Comparison of ENCODE assay signal across 1 cellular context in genomic region chr12:15924956-15925355, GRCh38.
TF ChIP-seq lines count a peak whose summit lies in the region.

No MANE protein-coding gene starts in this region.

TF ChIP-seq in IMR-90, 13 proteins besides CTCF, POLR2A, EP300 and RAD21:
- TF ChIP-seq FOS (IDR thresholded peaks at IDR 0.05; ENCODE audit: low read depth, low read length): no peak
- no peak for TF ChIP-seq NFE2L2 (IDR thresholded peaks at IDR 0.05; ENCODE audit: low read depth, low read length)
- TF ChIP-seq, protein P1, sequence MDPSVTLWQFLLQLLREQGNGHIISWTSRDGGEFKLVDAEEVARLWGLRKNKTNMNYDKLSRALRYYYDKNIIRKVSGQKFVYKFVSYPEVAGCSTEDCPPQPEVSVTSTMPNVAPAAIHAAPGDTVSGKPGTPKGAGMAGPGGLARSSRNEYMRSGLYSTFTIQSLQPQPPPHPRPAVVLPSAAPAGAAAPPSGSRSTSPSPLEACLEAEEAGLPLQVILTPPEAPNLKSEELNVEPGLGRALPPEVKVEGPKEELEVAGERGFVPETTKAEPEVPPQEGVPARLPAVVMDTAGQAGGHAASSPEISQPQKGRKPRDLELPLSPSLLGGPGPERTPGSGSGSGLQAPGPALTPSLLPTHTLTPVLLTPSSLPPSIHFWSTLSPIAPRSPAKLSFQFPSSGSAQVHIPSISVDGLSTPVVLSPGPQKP (IDR thresholded peaks at IDR 0.05; ENCODE audit: borderline replicate concordance, low read depth, low read length): no peak
- TF ChIP-seq CEBPB (IDR thresholded peaks at IDR 0.05; ENCODE audit: low read depth, low read length): no peak
- no peak for TF ChIP-seq SMC3 (IDR thresholded peaks at IDR 0.05; ENCODE audit: low read depth, low read length)
- no peak for TF ChIP-seq USF2 (IDR thresholded peaks at IDR 0.05; ENCODE audit: low read depth, low read length)
- no peak for TF ChIP-seq RCOR1 (IDR thresholded peaks at IDR 0.05; ENCODE audit: insufficient replicate concordance, low read length)
- no peak for TF ChIP-seq CHD1 (IDR thresholded peaks at IDR 0.05; ENCODE audit: low read depth, low read length)
- no peak for TF ChIP-seq MAZ (IDR thresholded peaks at IDR 0.05; ENCODE audit: borderline replicate concordance, low read depth, low read length)
- no peak for TF ChIP-seq MXI1 (IDR thresholded peaks at IDR 0.05; ENCODE audit: borderline replicate concordance, low read depth, low read length)
- TF ChIP-seq BHLHE40 (IDR thresholded peaks at IDR 0.05; ENCODE audit: low read depth, low read length): no peak
- no peak for TF ChIP-seq RFX5 (IDR thresholded peaks at IDR 0.05; ENCODE audit: low read depth, low read length)
- no peak for TF ChIP-seq MAFK (IDR thresholded peaks at IDR 0.05; ENCODE audit: low read depth, low read length)
TF ChIP-seq in IMR-90: peak in this region for 0.
